Comparison of ENCODE assay signal across 8 cellular contexts in genomic region chr13:41061075-41061913, GRCh38. TPM values are rescaled to one million over a fixed set of nuclear protein-coding genes. Genes with fewer than 3 reads are reported as not detected.
DNase-seq lines count a peak whose midpoint lies in the region; ATAC-seq and TF ChIP-seq lines count a peak whose summit lies in the region.

A gene with protein sequence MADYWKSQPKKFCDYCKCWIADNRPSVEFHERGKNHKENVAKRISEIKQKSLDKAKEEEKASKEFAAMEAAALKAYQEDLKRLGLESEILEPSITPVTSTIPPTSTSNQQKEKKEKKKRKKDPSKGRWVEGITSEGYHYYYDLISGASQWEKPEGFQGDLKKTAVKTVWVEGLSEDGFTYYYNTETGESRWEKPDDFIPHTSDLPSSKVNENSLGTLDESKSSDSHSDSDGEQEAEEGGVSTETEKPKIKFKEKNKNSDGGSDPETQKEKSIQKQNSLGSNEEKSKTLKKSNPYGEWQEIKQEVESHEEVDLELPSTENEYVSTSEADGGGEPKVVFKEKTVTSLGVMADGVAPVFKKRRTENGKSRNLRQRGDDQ (plus strand): TSS chr13:41061509. CDS start chr13:41061674, 165 bp downstream.

- H3K18ac ChIP-seq in trophoblast cell (ENCODE audit: low read length), result peak within 1 kb of the TSS; percentile 96

- H2AFZ ChIP-seq in SU-DHL-6 (ENCODE audit: low read depth, low read length, severe bottlenecking) (peak within 1 kb of the TSS; percentile 79), trophoblast cell (ENCODE audit: insufficient read depth, low read length, poor library complexity) (peak within 1 kb of the TSS; percentile 91)

- intact Hi-C loops in cardiac septum (cut with DNase I), result loop anchor here (2.0 to 5.0 kb wide), 3 partner anchors 71 to 250 kb away; partner anchors contain the start of genes KBTBD6 and NAA16

- H3K4me1 ChIP-seq in trophoblast cell (ENCODE audit: control insufficient read depth in 1 of 2, insufficient read depth in 2 of 2, low read length in 2 of 2) (peaks cover 5 to 7% of the 10 kb centered on the region in 2 experiments), tibial nerve (peaks cover 0 to 69% (median 44%) of the 10 kb centered on the region in 4 donors)

- peaks cover 31% of the 10 kb centered on the region for H3K36me3 ChIP-seq in SU-DHL-6 (ENCODE audit: low read length)
- peaks cover 0 to 2% of the 10 kb centered on the region in 2 experiments for H3K36me3 ChIP-seq in trophoblast cell (ENCODE audit: control insufficient read depth in 1 of 2, insufficient read depth in 2 of 2, low read length in 2 of 2)
- H3K36me3 ChIP-seq in tibial nerve, result peaks cover 0 to 9% (median 0%) of the 10 kb centered on the region in 3 donors

- H3K4me3 ChIP-seq in SU-DHL-6 (ENCODE audit: insufficient read depth, low read length, poor library complexity, severe bottlenecking) (peak within 1 kb of the TSS; percentile 98), trophoblast cell (ENCODE audit: low read depth, low read length) (peak within 1 kb of the TSS; percentile 85), tibial nerve (peak within 1 kb of the TSS; percentile 83 to 93 (median 90))

- peak within 1 kb of the TSS; percentile 83 for H3K4ac ChIP-seq in trophoblast cell (ENCODE audit: low read depth, low read length)

- TF ChIP-seq CTCF in GM12872 (IDR thresholded peaks at IDR 0.05; ENCODE audit: insufficient read depth, low read depth, low read length) (0 out of 3 replicates have a peak, but pooled peaks have one; percentile 19), SU-DHL-6 (IDR thresholded peaks at IDR 0.05; ENCODE audit: insufficient read depth, low read length, poor library complexity, severe bottlenecking) (no peak), tibial nerve (IDR thresholded peaks at IDR 0.05) (peak in 2 of 5 experiments; percentile 58 to 59)

- no peaks in the 10 kb centered on the region for H3K9me3 ChIP-seq in SU-DHL-6 (ENCODE audit: insufficient read depth, low read length)
- no peaks in the 10 kb centered on the region for H3K9me3 ChIP-seq in trophoblast cell (ENCODE audit: insufficient read depth, low read depth, low read length)
- H3K9me3 ChIP-seq in tibial nerve, result no peaks in the 10 kb centered on the region

- TF ChIP-seq EP300 in tibial nerve (IDR thresholded peaks at IDR 0.05), result peak in 1 of 2 donors; percentile 97

- H3K27me3 ChIP-seq in SU-DHL-6 (ENCODE audit: low read length) (no peaks in the 10 kb centered on the region), trophoblast cell (ENCODE audit: insufficient read depth, low read length) (no peaks in the 10 kb centered on the region), tibial nerve (no peaks in the 10 kb centered on the region)

- H3K9ac ChIP-seq in SU-DHL-6 (ENCODE audit: low read length) (peak within 1 kb of the TSS; percentile 91), trophoblast cell (ENCODE audit: low read length) (peak within 1 kb of the TSS; percentile 93)

- peak; percentile 71 for DNase-seq in NCI-H1105 treated with DMSO at 0.1 percent for 48 hours (lab: John Stamatoyannopoulos, UW)
- peak; percentile 63 for DNase-seq in activated naive CD8-positive, alpha-beta T cell treated with anti-CD3 and anti-CD28 coated beads, Interleukin-2, amount 50 U/mL, for 16 hours (ENCODE audit: low read depth, low spot score)
- peak; percentile 95 for DNase-seq in cardiac septum (ENCODE audit: low spot score)
- peak; percentile 95 to 98 for DNase-seq in trophoblast cell
- DNase-seq in tibial nerve (ENCODE audit: low spot score in 2 of 2), result peak; percentile 86 to 94

- H3K4me2 ChIP-seq in SU-DHL-6 (ENCODE audit: low read depth, low read length, poor library complexity, severe bottlenecking) (peak within 1 kb of the TSS; percentile 96), trophoblast cell (ENCODE audit: low read length) (peak within 1 kb of the TSS; percentile 80)

- peak within 1 kb of the TSS; percentile 95 for H4K8ac ChIP-seq in trophoblast cell (ENCODE audit: low read depth, low read length)

- peaks cover 29% of the 10 kb centered on the region for H3F3A ChIP-seq in SU-DHL-6 (ENCODE audit: insufficient read depth)

- H3K79me1 ChIP-seq in trophoblast cell (ENCODE audit: low read length), result peaks cover 22% of the 10 kb centered on the region

- peak within 1 kb of the TSS; percentile 92 for H4K12ac ChIP-seq in trophoblast cell (ENCODE audit: low read depth, low read length)

- peak within 1 kb of the TSS; percentile 92 for H4K91ac ChIP-seq in trophoblast cell (ENCODE audit: low read depth, low read length)

- H3K9me2 ChIP-seq in SU-DHL-6 (replicated peaks; ENCODE audit: insufficient read depth, low read length), result no peaks in the 10 kb centered on the region

- H2BK12ac ChIP-seq in trophoblast cell (ENCODE audit: low read length), result peak within 1 kb of the TSS; percentile 76

- TF ChIP-seq POLR2A in tibial nerve (IDR thresholded peaks at IDR 0.05), result peak; percentile 80 to 83

- H2BK120ac ChIP-seq in trophoblast cell (ENCODE audit: insufficient read depth, low read length, poor library complexity), result peak within 1 kb of the TSS; percentile 92

- peak; percentile 76 for ATAC-seq in HG02642 (IDR thresholded peaks at IDR 0.05; ENCODE audit: poor library complexity, unreplicated experiment)

- peak within 1 kb of the TSS; percentile 94 for H3K14ac ChIP-seq in trophoblast cell (ENCODE audit: low read length)

- H3K27ac ChIP-seq in SU-DHL-6 (ENCODE audit: low read depth, low read length), result peak within 1 kb of the TSS; percentile 95
- peak within 1 kb of the TSS; percentile 99 for H3K27ac ChIP-seq in trophoblast cell (ENCODE audit: low read depth, low read length)
- peak within 1 kb of the TSS; percentile 92 to 99 (median 98) for H3K27ac ChIP-seq in tibial nerve

- H2BK5ac ChIP-seq in trophoblast cell (ENCODE audit: low read depth, low read length, poor library complexity), result peak within 1 kb of the TSS; percentile 98

- no peaks in the 10 kb centered on the region for H4K20me1 ChIP-seq in SU-DHL-6 (ENCODE audit: low read depth, low read length)

- H3K79me2 ChIP-seq in SU-DHL-6 (ENCODE audit: insufficient read depth, low read length) (peaks cover 77% of the 10 kb centered on the region), trophoblast cell (ENCODE audit: control insufficient read depth, insufficient read depth, low read length, poor library complexity) (peaks cover 22% of the 10 kb centered on the region)

- WGBS in trophoblast cell (ENCODE audit: extremely low coverage, insufficient coverage, insufficient read length), result no CpG with 5 or more reads among the region's 71 CpGs
- 0% methylated on average over 48 to 55 of the region's 71 CpGs for WGBS in tibial nerve, 2 donors

- H3K23ac ChIP-seq in trophoblast cell (ENCODE audit: low read length), result no peak within 1 kb of the TSS

- peak within 1 kb of the TSS; percentile 84 for H2AK5ac ChIP-seq in trophoblast cell (ENCODE audit: low read length)

RNA-seq across cellular contexts. Expression of the gene that starts here (rescaled TPM):
- total RNA-seq in cardiac septum (18.1 TPM), tibial nerve (10 to 100 TPM; 10.2 to 27.1 (median 15.5) TPM)
- 14.3 and 14.8 TPM in 2 replicates for polyA plus RNA-seq in trophoblast cell (2013)

Comparison
In these comparisons a context has a peak if more than half of its experiments do, and no peak if none do; other contexts are left out.
1. Peak in every context shown above with its lines: DNase-seq, ATAC-seq, H3K4me3 ChIP-seq and H3K27ac ChIP-seq.